In genomic region chr16:4615389-4616046, GRCh38 we compare ENCODE assay signal across 8 cellular contexts. TPM values are rescaled to one million over a fixed set of nuclear protein-coding genes. Genes with fewer than 3 reads are reported as not detected.
DNase-seq lines count a peak whose midpoint lies in the region; ATAC-seq and TF ChIP-seq lines count a peak whose summit lies in the region.

No MANE protein-coding gene starts in this region.

- ATAC-seq in RWPE2 (ENCODE audit: low read depth) (no peak), GM21717 (IDR thresholded peaks at IDR 0.05; ENCODE audit: unreplicated experiment) (no peak), HG03565 (IDR thresholded peaks at IDR 0.05; ENCODE audit: unreplicated experiment) (no peak)

- no peak for TF ChIP-seq CTCF in Calu3 (IDR thresholded peaks at IDR 0.05; ENCODE audit: unreplicated experiment)
- no peak for TF ChIP-seq CTCF in RWPE2 (IDR thresholded peaks at IDR 0.05; ENCODE audit: poor library complexity, severe bottlenecking)
- TF ChIP-seq CTCF in parathyroid adenoma (IDR thresholded peaks at IDR 0.05), result no peak

- intact Hi-C loops in Calu3 (cut with micrococcal nuclease; ENCODE audit: unreplicated experiment), result no loop called here

- H3K9ac ChIP-seq in parathyroid adenoma, result peak overlapping the region; percentile 20

- peak overlapping the region; percentile 89 for H3K4me2 ChIP-seq in parathyroid adenoma (ENCODE audit: low read length)

- CTCF ChIA-PET in Calu3 (lab: Charles Lee), result interaction anchor here (0.6 to 1.3 kb wide), 3 partner anchors 9 to 1557 kb away, joined by 3 to 7 read pairs (median 4); partner anchors contain the start of gene MGRN1

- H3K4me1 ChIP-seq in RWPE2 (ENCODE audit: insufficient read depth, poor library complexity, severe bottlenecking) (peaks cover 22% of the 10 kb centered on the region), esophagus (ENCODE audit: control insufficient read depth in 2 of 2, insufficient read depth in 2 of 2, low read length in 1 of 2) (peaks cover 21 to 41% of the 10 kb centered on the region in 2 donors), parathyroid adenoma (peaks cover 21% of the 10 kb centered on the region)

- H3K79me2 ChIP-seq in parathyroid adenoma, result peaks cover 9% of the 10 kb centered on the region

- peak overlapping the region; percentile 94 for H3K27ac Mint-ChIP-seq in Calu3 (ENCODE audit: unreplicated experiment)

- H3K9me3 Mint-ChIP-seq in Calu3 (ENCODE audit: low read depth, unreplicated experiment), result no peaks in the 10 kb centered on the region

- BruUV-seq in Calu3 (replicated peaks; lab: Mats Ljungman, UMichigan), result no TSS peak

- H3K9me3 ChIP-seq in RWPE2 (ENCODE audit: severe bottlenecking), result no peaks in the 10 kb centered on the region
- no peaks in the 10 kb centered on the region for H3K9me3 ChIP-seq in esophagus (ENCODE audit: control insufficient read depth in 2 of 2, insufficient read depth in 1 of 2, low read depth in 1 of 2, low read length in 1 of 2)
- H3K9me3 ChIP-seq in parathyroid adenoma (ENCODE audit: control insufficient read depth, low read length), result no peaks in the 10 kb centered on the region

- H3K4me3 ChIP-seq in RWPE2 (ENCODE audit: severe bottlenecking), result peak overlapping the region; percentile 93
- peak overlapping the region; percentile 39 to 85 for H3K4me3 ChIP-seq in esophagus (ENCODE audit: low read depth in 1 of 2, low read length in 2 of 2)
- H3K4me3 ChIP-seq in parathyroid adenoma (ENCODE audit: low read depth, low read length), result peak overlapping the region; percentile 69

- H3K4me1 Mint-ChIP-seq in Calu3 (ENCODE audit: low read depth, unreplicated experiment), result peaks cover 24% of the 10 kb centered on the region

- 67 to 74% methylated on average over 38 of the region's 38 CpGs for WGBS in esophagus, 2 donors

- DNase-seq in Calu3, result no peak
- no peak for DNase-seq in RWPE2 (ENCODE audit: low spot score)
- no peak for DNase-seq in AG20443 (ENCODE audit: low spot score)
- DNase-seq in MV-4-11 (lab: John Stamatoyannopoulos, UW), result no peak

- H3K36me3 ChIP-seq in RWPE2 (ENCODE audit: low read depth) (no peaks in the 10 kb centered on the region), esophagus (ENCODE audit: control insufficient read depth in 2 of 2, insufficient read depth in 2 of 2, low read length in 1 of 2) (peaks cover 0 to 1% of the 10 kb centered on the region in 2 donors), parathyroid adenoma (ENCODE audit: control insufficient read depth, insufficient read depth, low read length) (no peaks in the 10 kb centered on the region)

- H3K27me3 ChIP-seq in RWPE2 (ENCODE audit: insufficient read depth, poor library complexity, severe bottlenecking) (no peaks in the 10 kb centered on the region), esophagus (ENCODE audit: control insufficient read depth in 1 of 2, insufficient read depth in 2 of 2, low read length in 2 of 2) (no peaks in the 10 kb centered on the region), parathyroid adenoma (ENCODE audit: control insufficient read depth, insufficient read depth, low read length) (no peaks in the 10 kb centered on the region)

- H3K27ac ChIP-seq in RWPE2 (ENCODE audit: poor library complexity, severe bottlenecking), result peak overlapping the region; percentile 64
- H3K27ac ChIP-seq in esophagus (ENCODE audit: low read depth in 2 of 2, low read length in 1 of 2), result peak overlapping the region; percentile 84 to 95
- peak overlapping the region; percentile 100 for H3K27ac ChIP-seq in parathyroid adenoma

- H3K27me3 Mint-ChIP-seq in Calu3 (ENCODE audit: unreplicated experiment), result no peaks in the 10 kb centered on the region

- H3K36me3 Mint-ChIP-seq in Calu3 (ENCODE audit: insufficient read depth, unreplicated experiment), result peaks cover 56% of the 10 kb centered on the region

- H2AFZ ChIP-seq in parathyroid adenoma, result peak overlapping the region; percentile 97

- H3K4me3 Mint-ChIP-seq in Calu3 (ENCODE audit: low read depth, unreplicated experiment), result peak overlapping the region; percentile 83

RNA-seq across cellular contexts. Expression of gene UBALD1, which starts 0.8 kb away (rescaled TPM):
- 54.4 and 55.6 TPM in 2 replicates for total RNA-seq in Calu3 (2022)
- polyA plus RNA-seq in esophagus, result 10 to 100 TPM; 18.6 to 34.7 TPM

RNA-seq across cellular contexts. Expression of gene MGRN1, which starts 9.1 kb away (rescaled TPM):
- total RNA-seq in Calu3 (2022), result 105 and 114 TPM in 2 replicates
- 10 to 100 TPM; 10.9 to 15.1 TPM for polyA plus RNA-seq in esophagus

RNA-seq across cellular contexts. Expression of gene C16orf96, which starts 59.4 kb away (rescaled TPM):
- not detected in 2 replicates for total RNA-seq in Calu3 (2022)
- under 1 TPM; 0.04 to 0.08 TPM for polyA plus RNA-seq in esophagus
